ENCODE assay signal across 27 cellular contexts in the genomic region with DNA sequence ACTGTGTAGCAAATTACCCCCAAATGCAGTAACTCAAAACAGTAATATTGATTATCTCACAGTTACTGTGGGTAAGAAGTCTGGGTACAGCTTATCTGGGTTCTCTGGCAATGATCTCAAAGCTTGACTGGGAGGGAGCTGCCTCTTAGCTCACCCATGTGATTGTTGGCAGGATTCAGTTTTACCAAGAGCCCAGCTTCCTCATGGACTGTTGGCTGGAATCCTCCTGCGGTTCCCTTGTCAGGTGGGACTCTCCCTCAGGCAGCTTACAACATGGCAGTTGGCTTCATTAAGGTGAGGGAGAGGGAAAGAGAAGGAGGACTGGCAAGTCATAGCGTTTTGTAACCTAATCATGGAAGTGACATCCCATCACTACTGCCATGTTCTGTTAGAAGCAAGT.
"Had no signal": no experiment of that assay in that cellular context is flagged by ENCODE, and none has a peak within 500 bp of the region (broad histone marks: within the 10 kb centered on the region; RNA-seq: fewer than 3 reads in every experiment).

No MANE protein-coding gene starts in this region.

- H3K79me2 ChIP-seq: hepatocyte had no signal

- ATAC-seq: mucosa of descending colon; naive thymus-derived CD4-positive, alpha-beta T cell; natural killer cell treated with Interleukin-12 subunit alpha and Interleukin-12 subunit beta and Interleukin-15 and Interleukin-18, amount 100 ng/mL, for 72 hours; right cardiac atrium; sciatic nerve; stimulated activated naive B cell treated with anti-CD40 and anti-IgM and Interleukin-4, amounts not matched to agents 10 μg/mL and 1 μg/mL and 100 μg/mL, for 72 hours; stimulated activated naive CD8-positive, alpha-beta T cell treated with anti-CD3 and anti-CD28 coated beads, Interleukin-15, Interleukin-2, amounts not matched to agents 100 U/mL and 50 U/mL, for 24 hours; upper lobe of right lung had no signal

- H3K27ac ChIP-seq: left ventricle myocardium inferior, ovary, prostate gland, skin epidermis, testis, tibial artery, upper lobe of right lung had no signal

- H3K27me3 Mint-ChIP-seq: memory B cell; stimulated activated naive B cell treated with anti-CD40 and anti-IgM and Interleukin-4, amounts not matched to agents 10 μg/mL and 1 μg/mL and 100 μg/mL, for 72 hours had no signal

- H2AFZ ChIP-seq: hepatocyte had no signal

- H3K36me3 ChIP-seq: left ventricle myocardium inferior, ovary, prostate gland, stomach, tibial artery, upper lobe of right lung had no signal

- H3K4me3 Mint-ChIP-seq: memory B cell; naive thymus-derived CD4-positive, alpha-beta T cell; natural killer cell treated with Interleukin-12 subunit alpha and Interleukin-12 subunit beta and Interleukin-15 and Interleukin-18, amount 100 ng/mL, for 72 hours; stimulated activated naive B cell treated with anti-CD40 and anti-IgM and Interleukin-4, amounts not matched to agents 10 μg/mL and 1 μg/mL and 100 μg/mL, for 72 hours had no signal

- H3K27ac Mint-ChIP-seq: memory B cell; naive thymus-derived CD4-positive, alpha-beta T cell; natural killer cell treated with Interleukin-12 subunit alpha and Interleukin-12 subunit beta and Interleukin-15 and Interleukin-18, amount 100 ng/mL, for 72 hours; stimulated activated naive B cell treated with anti-CD40 and anti-IgM and Interleukin-4, amounts not matched to agents 10 μg/mL and 1 μg/mL and 100 μg/mL, for 72 hours had no signal

- H3K4me1 Mint-ChIP-seq: memory B cell; naive thymus-derived CD4-positive, alpha-beta T cell; stimulated activated naive B cell treated with anti-CD40 and anti-IgM and Interleukin-4, amounts not matched to agents 10 μg/mL and 1 μg/mL and 100 μg/mL, for 72 hours had no signal

- H3K4me1 ChIP-seq: left ventricle myocardium inferior, prostate gland, stomach, testis, tibial artery, upper lobe of right lung had no signal

- H3K4me2 ChIP-seq: hepatocyte had no signal

- DNase-seq: islet precursor cell; left ventricle myocardium inferior; midbrain; mucosa of descending colon; naive thymus-derived CD4-positive, alpha-beta T cell; ovary; posterior cingulate gyrus; retina; right cardiac atrium; stimulated activated CD4-positive, alpha-beta T cell treated with anti-CD3 and anti-CD28 coated beads, Interleukin-12 subunit alpha, Interleukin-12 subunit beta, amount 100 ng/mL, for 4 hours; stimulated activated CD4-positive, alpha-beta T cell treated with anti-CD3 and anti-CD28 coated beads, Interleukin-15, amount 100 ng/mL, for 24 hours; stimulated activated CD4-positive, alpha-beta T cell treated with anti-CD3 and anti-CD28 coated beads, Interleukin-2, amount 100 ng/mL, for 24 hours; stimulated activated CD4-positive, alpha-beta T cell treated with anti-CD3 and anti-CD28 coated beads, Interleukin-4, amount 100 ng/mL, for 1 hour; stimulated activated naive B cell treated with anti-CD40 and anti-IgM and Interleukin-4, amounts not matched to agents 10 μg/mL and 1 μg/mL and 100 μg/mL, for 72 hours; stimulated activated naive CD8-positive, alpha-beta T cell treated with anti-CD3 and anti-CD28 coated beads, Interleukin-15, Interleukin-2, amounts not matched to agents 100 U/mL and 50 U/mL, for 24 hours; stomach; testis; tibial artery; trophoblast cell; upper lobe of right lung had no signal

- H3K36me3 Mint-ChIP-seq: memory B cell; naive thymus-derived CD4-positive, alpha-beta T cell; natural killer cell treated with Interleukin-12 subunit alpha and Interleukin-12 subunit beta and Interleukin-15 and Interleukin-18, amount 100 ng/mL, for 72 hours; stimulated activated naive B cell treated with anti-CD40 and anti-IgM and Interleukin-4, amounts not matched to agents 10 μg/mL and 1 μg/mL and 100 μg/mL, for 72 hours had no signal

- H3K4me3 ChIP-seq: hepatocyte, left ventricle myocardium inferior, lung, mucosa of descending colon, ovary, prostate gland, skin epidermis, stomach, testis, tibial artery, upper lobe of right lung had no signal

- H3K9me3 ChIP-seq: left ventricle myocardium inferior, mucosa of descending colon, ovary, prostate gland, stomach, testis, tibial artery, upper lobe of right lung had no signal

- H3K9me3 Mint-ChIP-seq: memory B cell; naive thymus-derived CD4-positive, alpha-beta T cell; natural killer cell treated with Interleukin-12 subunit alpha and Interleukin-12 subunit beta and Interleukin-15 and Interleukin-18, amount 100 ng/mL, for 72 hours; stimulated activated naive B cell treated with anti-CD40 and anti-IgM and Interleukin-4, amounts not matched to agents 10 μg/mL and 1 μg/mL and 100 μg/mL, for 72 hours had no signal

- H3K27me3 ChIP-seq: hepatocyte, ovary, testis, tibial artery, upper lobe of right lung had no signal
